ENCODE assay signal across 21 cellular contexts in genomic region chr9:85156652-85157051, GRCh38.
"Had no signal": no experiment of that assay in that cellular context is flagged by ENCODE, and none has a peak within 500 bp of the region (broad histone marks: within the 10 kb centered on the region; RNA-seq: fewer than 3 reads in every experiment).

No MANE protein-coding gene starts in this region.

- DNase-seq: activated B cell treated with CpG ODN at 0.5 μM for 24 hours; activated CD4-positive, alpha-beta T cell treated with anti-CD3 and anti-CD28 coated beads for 36 hours; activated CD4-positive, alpha-beta T cell treated with anti-CD3 and anti-CD28 coated beads, Interleukin-2, amount 50 U/mL, for 48 hours; activated effector memory CD4-positive, alpha-beta T cell treated with Interleukin-2 at 50 U/mL for 16 hours; activated naive CD4-positive, alpha-beta T cell treated with anti-CD3 and anti-CD28 coated beads, Interleukin-2, amount 10 ng/mL, durations not matched to agents 7 days and 5 days; activated T-cell treated with anti-CD3 and anti-CD28 coated beads, Interleukin-2, amount 50 U/mL, for 72 hours; amygdala; cortex of kidney; heart left ventricle; left lung; naive thymus-derived CD4-positive, alpha-beta T cell; ovary; psoas muscle; spleen; stimulated activated CD4-positive, alpha-beta T cell treated with anti-CD3 and anti-CD28 coated beads, Interleukin-4, amount 100 ng/mL, for 24 hours; stimulated activated naive CD8-positive, alpha-beta T cell treated with anti-CD3 and anti-CD28 coated beads, Interleukin-15, Interleukin-2, amounts not matched to agents 100 U/mL and 50 U/mL, for 24 hours; T-helper 1 cell; upper lobe of left lung had no signal

- ATAC-seq: activated CD4-positive, alpha-beta T cell treated with anti-CD3 and anti-CD28 coated beads for 36 hours; activated T-cell treated with anti-CD3 and anti-CD28 coated beads, Interleukin-2, amount 50 U/mL, for 72 hours; heart left ventricle; left lung; naive thymus-derived CD4-positive, alpha-beta T cell; psoas muscle; stimulated activated naive CD8-positive, alpha-beta T cell treated with anti-CD3 and anti-CD28 coated beads, Interleukin-15, Interleukin-2, amounts not matched to agents 100 U/mL and 50 U/mL, for 24 hours had no signal

- H3K9me3 Mint-ChIP-seq: activated B cell treated with CpG ODN at 0.5 μM for 24 hours; activated naive CD4-positive, alpha-beta T cell treated with anti-CD3 and anti-CD28 coated beads, Interleukin-2, amount 10 ng/mL, durations not matched to agents 7 days and 5 days had no signal

- H3K27ac ChIP-seq: epithelial cell of prostate, heart left ventricle, left lung, ovary, psoas muscle, right atrium auricular region, spleen, upper lobe of left lung had no signal

- H3K27ac Mint-ChIP-seq: activated B cell treated with CpG ODN at 0.5 μM for 24 hours; activated CD4-positive, alpha-beta T cell treated with anti-CD3 and anti-CD28 coated beads for 36 hours; activated naive CD4-positive, alpha-beta T cell treated with anti-CD3 and anti-CD28 coated beads, Interleukin-2, amount 10 ng/mL, durations not matched to agents 7 days and 5 days; activated T-cell treated with anti-CD3 and anti-CD28 coated beads, Interleukin-2, amount 50 U/mL, for 72 hours; naive thymus-derived CD4-positive, alpha-beta T cell had no signal

- H3K27me3 ChIP-seq: left lung, ovary, right atrium auricular region, spleen, upper lobe of left lung had no signal

- H3K36me3 Mint-ChIP-seq: activated naive CD4-positive, alpha-beta T cell treated with anti-CD3 and anti-CD28 coated beads, Interleukin-2, amount 10 ng/mL, durations not matched to agents 7 days and 5 days; naive thymus-derived CD4-positive, alpha-beta T cell had no signal

- H3K4me3 Mint-ChIP-seq: activated B cell treated with CpG ODN at 0.5 μM for 24 hours; activated CD4-positive, alpha-beta T cell treated with anti-CD3 and anti-CD28 coated beads for 36 hours; activated naive CD4-positive, alpha-beta T cell treated with anti-CD3 and anti-CD28 coated beads, Interleukin-2, amount 10 ng/mL, durations not matched to agents 7 days and 5 days; activated T-cell treated with anti-CD3 and anti-CD28 coated beads, Interleukin-2, amount 50 U/mL, for 72 hours; naive thymus-derived CD4-positive, alpha-beta T cell had no signal

- H3K27me3 Mint-ChIP-seq: activated B cell treated with CpG ODN at 0.5 μM for 24 hours; activated CD4-positive, alpha-beta T cell treated with anti-CD3 and anti-CD28 coated beads for 36 hours; activated naive CD4-positive, alpha-beta T cell treated with anti-CD3 and anti-CD28 coated beads, Interleukin-2, amount 10 ng/mL, durations not matched to agents 7 days and 5 days had no signal

- H3K4me1 Mint-ChIP-seq: activated B cell treated with CpG ODN at 0.5 μM for 24 hours; activated CD4-positive, alpha-beta T cell treated with anti-CD3 and anti-CD28 coated beads for 36 hours; activated naive CD4-positive, alpha-beta T cell treated with anti-CD3 and anti-CD28 coated beads, Interleukin-2, amount 10 ng/mL, durations not matched to agents 7 days and 5 days; naive thymus-derived CD4-positive, alpha-beta T cell had no signal

- H3K9me3 ChIP-seq: heart left ventricle, left lung, ovary, psoas muscle, right atrium auricular region, spleen, upper lobe of left lung had no signal

- H3K4me1 ChIP-seq: heart left ventricle, left lung, psoas muscle, right atrium auricular region, spleen, upper lobe of left lung had no signal

- H3K36me3 ChIP-seq: heart left ventricle, left lung, ovary, right atrium auricular region, spleen, upper lobe of left lung had no signal

- H3K4me3 ChIP-seq: heart left ventricle, left lung, lung, ovary, psoas muscle, right atrium auricular region, spleen, upper lobe of left lung had no signal
